4 cellular contexts compared by ENCODE assay signal in genomic region chr4:68959085-68959484, GRCh38. TPM values are rescaled to one million over a fixed set of nuclear protein-coding genes. Genes with fewer than 3 reads are reported as not detected.
"Had no signal": no experiment of that assay in that cellular context is flagged by ENCODE, and none has a peak within 500 bp of the region (broad histone marks: within the 10 kb centered on the region; RNA-seq: fewer than 3 reads in every experiment).

No MANE protein-coding gene starts in this region.

RNA-seq across cellular contexts. Expression of gene UGT2A3, which starts 7.5 kb away (rescaled TPM):
- total RNA-seq: LHCN-M2, M059J, MCF 10A, NCI-H460 had no signal
